9 cellular contexts compared by ENCODE assay signal in the genomic region with DNA sequence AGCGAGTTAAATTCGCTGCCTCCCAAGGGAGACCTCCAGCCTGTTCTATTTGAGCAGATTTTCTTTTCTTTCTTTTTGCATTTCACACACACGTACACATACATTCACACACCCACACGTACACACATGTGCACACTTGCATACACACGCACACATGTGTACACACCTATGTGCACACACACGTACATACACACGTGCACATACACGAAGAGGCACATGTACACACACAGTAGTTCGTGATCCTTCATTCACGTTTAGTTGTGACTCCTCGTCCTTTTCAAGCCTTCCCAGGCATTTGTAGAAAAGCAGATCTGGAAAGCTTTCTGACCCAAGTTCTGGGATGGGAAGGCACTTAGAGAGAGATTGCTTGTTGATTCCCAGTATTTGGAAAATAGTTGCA.
DNase-seq lines count a peak whose midpoint lies in the region; ATAC-seq and TF ChIP-seq lines count a peak whose summit lies in the region.
"Had no signal": no experiment of that assay in that cellular context is flagged by ENCODE, and none has a peak within 500 bp of the region (broad histone marks: within the 10 kb centered on the region; RNA-seq: fewer than 3 reads in every experiment).

No MANE protein-coding gene starts in this region.

- no peak overlapping the region for H2AFZ ChIP-seq in GM23248

- peaks cover 4% of the 10 kb centered on the region for H3K9me3 Mint-ChIP-seq in nephron progenitor cell

- peak overlapping the region; percentile 15 for H3K4me3 Mint-ChIP-seq in nephron progenitor cell
- H3K4me3 Mint-ChIP-seq: CD8-positive, alpha-beta memory T cell; IgD-negative memory B cell had no signal

- H3K4me1 ChIP-seq in HEK293 (ENCODE audit: control insufficient read depth, insufficient read depth, low read length) (peaks cover 16% of the 10 kb centered on the region), GM23248 (ENCODE audit: insufficient read depth) (no peaks in the 10 kb centered on the region), right cardiac atrium (ENCODE audit: control insufficient read depth, insufficient read depth, low read length) (no peaks in the 10 kb centered on the region)

- no peak overlapping the region for H3K9ac ChIP-seq in GM23248

- no peaks in the 10 kb centered on the region for H4K20me1 ChIP-seq in GM23248 (ENCODE audit: insufficient read depth)

- H3K9me2 ChIP-seq in GM23248 (ENCODE audit: insufficient read depth) = no peaks in the 10 kb centered on the region

- POLR2A ChIA-PET in HEK293 (lab: Yijun Ruan, JAX) = no interaction called here

- intact Hi-C loops in right cardiac atrium (cut with DNase I) = no loop called here

- no peak for ATAC-seq in right cardiac atrium

- in situ Hi-C loops in GM23248 (cut with MboI) = no loop called here

- H3K27ac ChIP-seq in HEK293 (ENCODE audit: extremely low read depth, low read depth, low read length) = peak overlapping the region; percentile 94
- peak overlapping the region; percentile 82 for H3K27ac ChIP-seq in VCaP
- no peak overlapping the region for H3K27ac ChIP-seq in GM23248
- no peak overlapping the region for H3K27ac ChIP-seq in right cardiac atrium (ENCODE audit: low read length)

- H3K9me3 ChIP-seq in HEK293 (ENCODE audit: control insufficient read depth, insufficient read depth, low read depth, low read length) (no peaks in the 10 kb centered on the region), GM23248 (ENCODE audit: low read depth) (no peaks in the 10 kb centered on the region), right cardiac atrium (ENCODE audit: control insufficient read depth, low read length) (no peaks in the 10 kb centered on the region)

- no peaks in the 10 kb centered on the region for H3K36me3 ChIP-seq in HEK293 (ENCODE audit: control insufficient read depth in 2 of 2, insufficient read depth in 1 of 2, low read length in 2 of 2)
- H3K36me3 ChIP-seq in GM23248 (ENCODE audit: low read depth) = no peaks in the 10 kb centered on the region

- DNase-seq in nephron progenitor cell = no peak
- no peak for DNase-seq in NAMALWA (ENCODE audit: low spot score)
- no peak for DNase-seq in GM23248
- no peak for DNase-seq in right cardiac atrium
- DNase-seq: CD8-positive, alpha-beta memory T cell; GF-D8 had no signal

- peaks cover 13% of the 10 kb centered on the region for H3K4me1 Mint-ChIP-seq in nephron progenitor cell
- H3K4me1 Mint-ChIP-seq: CD8-positive, alpha-beta memory T cell; IgD-negative memory B cell had no signal

- no peaks in the 10 kb centered on the region for H3F3A ChIP-seq in GM23248 (ENCODE audit: insufficient read depth)

- WGBS in GM23248 (ENCODE audit: low coverage in 1 of 2, low lambda C conversion rate in 2 of 2, missing lambda C conversion rate in 2 of 2), 2 experiments = 34% methylated on average over 11 of the region's 11 CpGs
- WGBS in right cardiac atrium = 85% methylated on average over 11 of the region's 11 CpGs

- no peak overlapping the region for H3K4me2 ChIP-seq in GM23248 (ENCODE audit: unreplicated experiment)

- H3K27ac Mint-ChIP-seq in nephron progenitor cell = no peak overlapping the region
- H3K27ac Mint-ChIP-seq: IgD-negative memory B cell had no signal

- H3K27me3 Mint-ChIP-seq in nephron progenitor cell (ENCODE audit: low read depth, poor library complexity) = peaks cover 14% of the 10 kb centered on the region
- H3K27me3 Mint-ChIP-seq: IgD-negative memory B cell had no signal

- H3K79me2 ChIP-seq in GM23248 (ENCODE audit: insufficient read depth) = no peaks in the 10 kb centered on the region

- no peaks in the 10 kb centered on the region for H3K36me3 Mint-ChIP-seq in nephron progenitor cell (ENCODE audit: low read depth)
- H3K36me3 Mint-ChIP-seq: CD8-positive, alpha-beta memory T cell; IgD-negative memory B cell had no signal

- H3K4me3 ChIP-seq in HEK293 (ENCODE audit: low read depth, low read length) (no peak overlapping the region), GM23248 (no peak overlapping the region), right cardiac atrium (ENCODE audit: low read length) (no peak overlapping the region)

- TF ChIP-seq CTCF in HEK293 (tag by site-specific recombination; IDR thresholded peaks at IDR 0.05) (no peak), VCaP (conservative IDR thresholded peaks at IDR 0.05) (no peak), nephron progenitor cell (IDR thresholded peaks at IDR 0.05) (no peak)

- CTCF ChIA-PET in HEK293 (lab: Yijun Ruan, JAX) = no interaction called here

- H3K27me3 ChIP-seq in GM23248 (replicated peaks; ENCODE audit: insufficient read depth) = no peaks in the 10 kb centered on the region
- H3K27me3 ChIP-seq in right cardiac atrium (ENCODE audit: control insufficient read depth, insufficient read depth) = no peaks in the 10 kb centered on the region

TF ChIP-seq in HEK293, 187 proteins besides CTCF, POLR2A, EP300 and RAD21:
- TF ChIP-seq PRDM4 (tag by site-specific recombination; IDR thresholded peaks at IDR 0.05) = peak; percentile 31; the same call in 1 of the 2 replicates
- peak; percentile 46; the same call in 1 of the 2 replicates for TF ChIP-seq ZSCAN4 (tag by site-specific recombination; IDR thresholded peaks at IDR 0.05)
- TF ChIP-seq KLF7 (tag by site-specific recombination; IDR thresholded peaks at IDR 0.05; ENCODE audit: borderline replicate concordance) = no peak
- no peak for TF ChIP-seq ZNF335 (tag by site-specific recombination; conservative IDR thresholded peaks at IDR 0.05)

Comparison
In these comparisons a context has a peak if more than half of its experiments do, and no peak if none do; other contexts are left out.
1. H3K27ac ChIP-seq: peak in HEK293 (single experiment) and VCaP (single experiment); none in GM23248 (single experiment) and right cardiac atrium (single experiment).